In the genomic region with DNA sequence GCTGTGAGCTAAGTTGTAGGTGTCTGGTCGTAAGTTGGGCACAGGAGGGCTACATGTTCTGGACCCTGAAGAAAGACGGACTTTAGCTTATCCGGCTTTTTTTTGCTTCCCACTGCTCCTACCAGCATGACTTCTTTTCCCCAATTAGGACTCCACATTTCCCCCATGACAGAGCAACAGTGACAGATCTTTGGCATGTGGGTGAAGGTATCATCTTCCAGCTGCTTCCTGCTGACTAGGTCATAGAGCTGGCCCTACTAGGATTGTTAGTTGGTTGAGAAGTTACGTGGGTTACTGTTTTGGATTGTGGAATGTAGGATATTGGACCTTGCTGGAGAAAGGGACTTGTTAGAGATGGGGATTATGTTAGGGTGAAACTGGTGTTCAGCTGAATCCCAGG, we compare ENCODE assay signal across 24 cellular contexts. TPM values are rescaled to one million over a fixed set of nuclear protein-coding genes. Genes with fewer than 3 reads are reported as not detected.
DNase-seq lines count a peak whose midpoint lies in the region; TF ChIP-seq lines count a peak whose summit lies in the region.
"Had no signal": no experiment of that assay in that cellular context is flagged by ENCODE, and none has a peak within 500 bp of the region (broad histone marks: within the 10 kb centered on the region; RNA-seq: fewer than 3 reads in every experiment).

No MANE protein-coding gene starts in this region.

- H3K9ac ChIP-seq in HUES6 (ENCODE audit: low read length), result no peak overlapping the region
- H3K9ac ChIP-seq: KMS-11 had no signal

- TF ChIP-seq CTCF in progenitor cell of endocrine pancreas (IDR thresholded peaks at IDR 0.05; ENCODE audit: unreplicated experiment) (no peak), GM10248 (IDR thresholded peaks at IDR 0.05; ENCODE audit: control extremely low read depth, extremely low read depth, low read depth, missing control alignments) (no peak)

- peaks cover 37% of the 10 kb centered on the region for H3K9me3 Mint-ChIP-seq in activated T-cell treated with anti-CD3 and anti-CD28 coated beads, Interleukin-2, amount 50 U/mL, for 24 hours
- peaks cover 34% of the 10 kb centered on the region for H3K9me3 Mint-ChIP-seq in activated naive CD8-positive, alpha-beta T cell treated with anti-CD3 and anti-CD28 coated beads for 36 hours
- peaks cover 57% of the 10 kb centered on the region for H3K9me3 Mint-ChIP-seq in progenitor cell of endocrine pancreas (ENCODE audit: low read depth)

- peak overlapping the region; percentile 20; the same call in 1 of the 2 replicates for H3K4me3 ChIP-seq in HUES6 (ENCODE audit: low read depth, low read length)
- H3K4me3 ChIP-seq: GM12878, PC-9, SJCRH30 had no signal

- no peaks in the 10 kb centered on the region for H3K27me3 ChIP-seq in HUES6 (ENCODE audit: control insufficient read depth, insufficient read depth, low read length)
- H3K27me3 ChIP-seq: SJCRH30 had no signal

- CTCF ChIA-PET in GM10248 (lab: Yijun Ruan, JAX), result interaction anchor here (0.8 to 1.3 kb wide), 3 partner anchors 12 to 109 kb away, joined by 3 read pairs; no protein-coding TSS in a partner anchor

- no peak for DNase-seq in activated T-cell treated with anti-CD3 and anti-CD28 coated beads, Interleukin-2, amount 50 U/mL, for 24 hours
- no peak for DNase-seq in activated T-cell treated with anti-CD3 and anti-CD28 coated beads, Interleukin-2, amount 50 U/mL, for 1 hour
- DNase-seq in activated naive CD8-positive, alpha-beta T cell treated with anti-CD3 and anti-CD28 coated beads for 36 hours, result no peak
- DNase-seq in progenitor cell of endocrine pancreas (ENCODE audit: low spot score, unreplicated experiment), result no peak
- DNase-seq in SKM-1 (lab: John Stamatoyannopoulos, UW; ENCODE audit: unreplicated experiment), result no peak
- no peak for DNase-seq in GM10248 (ENCODE audit: extremely low spot score)
- DNase-seq in ecto neural progenitor cell (ENCODE audit: low spot score), result no peak
- DNase-seq: AML-193; C1 segment of cervical spinal cord; CD4-positive, alpha-beta memory T cell; COR-L47; GOT3; IMR-90; MM.1S; NCI-H2029; NCI-H446; NCI-H524 treated with DMSO at 0.1 percent for 48 hours; NCI-H82; NK-92 treated with Interleukin-12 subunit alpha and Interleukin-12 subunit beta, amount 100 ng/mL, for 24 hours; PC-9; SJCRH30 had no signal

- peak overlapping the region; percentile 68 for H3K27ac Mint-ChIP-seq in activated T-cell treated with anti-CD3 and anti-CD28 coated beads, Interleukin-2, amount 50 U/mL, for 24 hours
- H3K27ac Mint-ChIP-seq in activated naive CD8-positive, alpha-beta T cell treated with anti-CD3 and anti-CD28 coated beads for 36 hours, result peak overlapping the region; percentile 70
- peak overlapping the region; percentile 33 for H3K27ac Mint-ChIP-seq in progenitor cell of endocrine pancreas

- H3K27ac ChIP-seq in HUES6 (ENCODE audit: low read depth, low read length), result no peak overlapping the region
- H3K27ac ChIP-seq: KMS-11, PC-9, SJCRH30 had no signal

- peaks cover 20% of the 10 kb centered on the region for H3K4me1 Mint-ChIP-seq in activated T-cell treated with anti-CD3 and anti-CD28 coated beads, Interleukin-2, amount 50 U/mL, for 24 hours (ENCODE audit: low read depth)
- H3K4me1 Mint-ChIP-seq in activated naive CD8-positive, alpha-beta T cell treated with anti-CD3 and anti-CD28 coated beads for 36 hours, result peaks cover 17% of the 10 kb centered on the region
- H3K4me1 Mint-ChIP-seq in progenitor cell of endocrine pancreas (ENCODE audit: low read depth), result no peaks in the 10 kb centered on the region

- POLR2A ChIA-PET in GM10248 (lab: Yijun Ruan, JAX), result no interaction called here

- no peak overlapping the region for H3K4me3 Mint-ChIP-seq in activated T-cell treated with anti-CD3 and anti-CD28 coated beads, Interleukin-2, amount 50 U/mL, for 24 hours
- no peak overlapping the region for H3K4me3 Mint-ChIP-seq in activated naive CD8-positive, alpha-beta T cell treated with anti-CD3 and anti-CD28 coated beads for 36 hours
- no peak overlapping the region for H3K4me3 Mint-ChIP-seq in progenitor cell of endocrine pancreas (ENCODE audit: low read depth)
- H3K4me3 Mint-ChIP-seq: CD4-positive, alpha-beta memory T cell had no signal

- peaks cover 4% of the 10 kb centered on the region for H3K36me3 ChIP-seq in HUES6 (ENCODE audit: control insufficient read depth, insufficient read depth, low read length)
- H3K36me3 ChIP-seq: SJCRH30 had no signal

- no peaks in the 10 kb centered on the region for H3K27me3 Mint-ChIP-seq in activated T-cell treated with anti-CD3 and anti-CD28 coated beads, Interleukin-2, amount 50 U/mL, for 24 hours
- H3K27me3 Mint-ChIP-seq in activated naive CD8-positive, alpha-beta T cell treated with anti-CD3 and anti-CD28 coated beads for 36 hours, result no peaks in the 10 kb centered on the region
- no peaks in the 10 kb centered on the region for H3K27me3 Mint-ChIP-seq in progenitor cell of endocrine pancreas
- H3K27me3 Mint-ChIP-seq: CD4-positive, alpha-beta memory T cell had no signal

- H3K36me3 Mint-ChIP-seq in activated T-cell treated with anti-CD3 and anti-CD28 coated beads, Interleukin-2, amount 50 U/mL, for 24 hours (ENCODE audit: low read depth), result peaks cover 59% of the 10 kb centered on the region
- peaks cover 53% of the 10 kb centered on the region for H3K36me3 Mint-ChIP-seq in activated naive CD8-positive, alpha-beta T cell treated with anti-CD3 and anti-CD28 coated beads for 36 hours
- peaks cover 51% of the 10 kb centered on the region for H3K36me3 Mint-ChIP-seq in progenitor cell of endocrine pancreas (ENCODE audit: insufficient read depth)

- H3K4me1 ChIP-seq in HUES6 (ENCODE audit: control insufficient read depth, insufficient read depth, low read length), result no peaks in the 10 kb centered on the region; the same call in 1 of the 2 replicates
- H3K4me1 ChIP-seq: SJCRH30 had no signal

- H3K9me3 ChIP-seq in HUES6 (ENCODE audit: control insufficient read depth, insufficient read depth, low read depth, low read length), result peaks cover 76% of the 10 kb centered on the region

RNA-seq across cellular contexts. Expression of a gene that starts 21.4 kb away (rescaled TPM):
- total RNA-seq in activated naive CD8-positive, alpha-beta T cell treated with anti-CD3 and anti-CD28 coated beads for 36 hours, result 10 to 100 TPM; 18.3 to 19.1 TPM
- 21.0 and 21.6 TPM in 2 replicates for total RNA-seq in progenitor cell of endocrine pancreas
